Comparison of ENCODE assay signal across 8 cellular contexts in genomic region chr1:224929335-224930237, GRCh38. TPM values are rescaled to one million over a fixed set of nuclear protein-coding genes. Genes with fewer than 3 reads are reported as not detected.
DNase-seq lines count a peak whose midpoint lies in the region; ATAC-seq and TF ChIP-seq lines count a peak whose summit lies in the region.

DNAH14 (plus strand) TSS chr1:224929675; CDS start chr1:224952703, 23,028 bp downstream.

- H3K4me3 ChIP-seq in DND-41 (ENCODE audit: low read depth in 1 of 2, low read length in 2 of 2): peak within 1 kb of the TSS in 1 of 2 experiments; percentile 47; a peak in 2 of 4 replicates
- peak within 1 kb of the TSS; percentile 52 for H3K4me3 ChIP-seq in fibroblast of pulmonary artery (replicated peaks; ENCODE audit: low read depth, low read length)

- peaks cover 23% of the 10 kb centered on the region for H3K27me3 Mint-ChIP-seq in activated CD4-positive, alpha-beta T cell treated with anti-CD3 and anti-CD28 coated beads, Interleukin-2, amount 10 ng/mL, durations not matched to agents 24 days and 14 days
- H3K27me3 Mint-ChIP-seq in natural killer cell treated with Interleukin-12 subunit alpha and Interleukin-12 subunit beta and Interleukin-15 and Interleukin-18, amount 100 ng/mL, for 72 hours: peaks cover 19 to 24% of the 10 kb centered on the region in 2 donors

- H4K20me1 ChIP-seq in DND-41 (ENCODE audit: insufficient read depth, low read length): no peaks in the 10 kb centered on the region

- no peak within 1 kb of the TSS for H3K27ac Mint-ChIP-seq in activated CD4-positive, alpha-beta T cell treated with anti-CD3 and anti-CD28 coated beads, Interleukin-2, amount 10 ng/mL, durations not matched to agents 24 days and 14 days
- H3K27ac Mint-ChIP-seq in natural killer cell treated with Interleukin-12 subunit alpha and Interleukin-12 subunit beta and Interleukin-15 and Interleukin-18, amount 100 ng/mL, for 72 hours: no peak within 1 kb of the TSS

- peak within 1 kb of the TSS; percentile 32; the same call in 1 of the 2 replicates for H3K9ac ChIP-seq in DND-41 (ENCODE audit: low read depth, low read length)

- H3K36me3 Mint-ChIP-seq in activated CD4-positive, alpha-beta T cell treated with anti-CD3 and anti-CD28 coated beads, Interleukin-2, amount 10 ng/mL, durations not matched to agents 24 days and 14 days (ENCODE audit: low read depth): no peaks in the 10 kb centered on the region
- H3K36me3 Mint-ChIP-seq in natural killer cell treated with Interleukin-12 subunit alpha and Interleukin-12 subunit beta and Interleukin-15 and Interleukin-18, amount 100 ng/mL, for 72 hours: peaks cover 29% of the 10 kb centered on the region

- H3K4me1 Mint-ChIP-seq in activated CD4-positive, alpha-beta T cell treated with anti-CD3 and anti-CD28 coated beads, Interleukin-2, amount 10 ng/mL, durations not matched to agents 24 days and 14 days: no peaks in the 10 kb centered on the region
- no peaks in the 10 kb centered on the region for H3K4me1 Mint-ChIP-seq in natural killer cell treated with Interleukin-12 subunit alpha and Interleukin-12 subunit beta and Interleukin-15 and Interleukin-18, amount 100 ng/mL, for 72 hours (ENCODE audit: low read depth in 2 of 2)

- peaks cover 16% of the 10 kb centered on the region for H3K9me3 Mint-ChIP-seq in activated CD4-positive, alpha-beta T cell treated with anti-CD3 and anti-CD28 coated beads, Interleukin-2, amount 10 ng/mL, durations not matched to agents 24 days and 14 days
- H3K9me3 Mint-ChIP-seq in natural killer cell treated with Interleukin-12 subunit alpha and Interleukin-12 subunit beta and Interleukin-15 and Interleukin-18, amount 100 ng/mL, for 72 hours: peaks cover 12% of the 10 kb centered on the region

- no peak for TF ChIP-seq CTCF in DND-41 (IDR thresholded peaks at IDR 0.05; ENCODE audit: borderline replicate concordance, extremely low read depth, low read length, poor library complexity, severe bottlenecking)
- no peak for TF ChIP-seq CTCF in fibroblast of pulmonary artery (IDR thresholded peaks at IDR 0.05; ENCODE audit: low read length, missing control alignments)

- peak; percentile 87 for ATAC-seq in DND-41 (ENCODE audit: insufficient read depth, low read depth)
- ATAC-seq in natural killer cell treated with Interleukin-12 subunit alpha and Interleukin-12 subunit beta and Interleukin-15 and Interleukin-18, amount 100 ng/mL, for 72 hours: peak; percentile 73 to 91
- no peak for ATAC-seq in GM18858 (IDR thresholded peaks at IDR 0.05; ENCODE audit: unreplicated experiment)
- no peak for ATAC-seq in GM18870 (IDR thresholded peaks at IDR 0.05; ENCODE audit: unreplicated experiment)

- H3K36me3 ChIP-seq in DND-41 (ENCODE audit: insufficient read depth, low read length): no peaks in the 10 kb centered on the region

- peaks cover 9% of the 10 kb centered on the region; the same call in 1 of the 2 replicates for H3K4me1 ChIP-seq in DND-41 (ENCODE audit: insufficient read depth, low read length)

- H3K4me2 ChIP-seq in DND-41 (ENCODE audit: insufficient read depth, low read length): peak within 1 kb of the TSS; percentile 56

- peaks cover 21% of the 10 kb centered on the region for H3K9me3 ChIP-seq in DND-41 (ENCODE audit: insufficient read depth, low read length, severe bottlenecking)

- no peak within 1 kb of the TSS for H3K27ac ChIP-seq in DND-41 (ENCODE audit: low read length)

- peak; percentile 41 for DNase-seq in DND-41
- DNase-seq in HCEC 1CT: peak; percentile 84
- DNase-seq in NCI-H2171 (lab: John Stamatoyannopoulos, UW): peak; percentile 62
- DNase-seq in activated CD4-positive, alpha-beta T cell treated with anti-CD3 and anti-CD28 coated beads, Interleukin-2, amount 10 ng/mL, durations not matched to agents 24 days and 14 days: no peak
- peak; percentile 84 for DNase-seq in fibroblast of pulmonary artery (ENCODE audit: low read depth)
- DNase-seq in natural killer cell treated with Interleukin-12 subunit alpha and Interleukin-12 subunit beta and Interleukin-15 and Interleukin-18, amount 100 ng/mL, for 72 hours (ENCODE audit: low spot score): peak; percentile 71

- H3K79me2 ChIP-seq in DND-41 (ENCODE audit: insufficient read depth, low read length): no peaks in the 10 kb centered on the region

- peak within 1 kb of the TSS; percentile 44 for H2AFZ ChIP-seq in DND-41 (ENCODE audit: low read depth, low read length)

- H3K4me3 Mint-ChIP-seq in activated CD4-positive, alpha-beta T cell treated with anti-CD3 and anti-CD28 coated beads, Interleukin-2, amount 10 ng/mL, durations not matched to agents 24 days and 14 days: peak within 1 kb of the TSS; percentile 30
- no peak within 1 kb of the TSS for H3K4me3 Mint-ChIP-seq in natural killer cell treated with Interleukin-12 subunit alpha and Interleukin-12 subunit beta and Interleukin-15 and Interleukin-18, amount 100 ng/mL, for 72 hours

- intact Hi-C loops in activated CD4-positive, alpha-beta T cell treated with anti-CD3 and anti-CD28 coated beads, Interleukin-2, amount 10 ng/mL, durations not matched to agents 24 days and 14 days (cut with micrococcal nuclease): loop anchor here (10.0 kb wide), 1 partner anchor 775 kb away; no protein-coding TSS in a partner anchor

- peaks cover 23% of the 10 kb centered on the region for H3K27me3 ChIP-seq in DND-41 (ENCODE audit: insufficient read depth, low read length, poor library complexity)

RNA-seq across cellular contexts. Expression of gene DNAH14, which starts in this region (rescaled TPM):
- total RNA-seq in activated CD4-positive, alpha-beta T cell treated with anti-CD3 and anti-CD28 coated beads, Interleukin-2, amount 10 ng/mL, durations not matched to agents 24 days and 14 days: 0.57 TPM in 1 of 2 replicates, not detected in the other
- 1 to 10 TPM; 1.4 to 1.7 TPM for total RNA-seq in natural killer cell treated with Interleukin-12 subunit alpha and Interleukin-12 subunit beta and Interleukin-15 and Interleukin-18, amount 100 ng/mL, for 72 hours

Comparison
In these comparisons a context has a peak if more than half of its experiments do, and no peak if none do; other contexts are left out.
1. ATAC-seq: peak in DND-41 (single experiment) and natural killer cell treated with Interleukin-12 subunit alpha and Interleukin-12 subunit beta and Interleukin-15 and Interleukin-18, amount 100 ng/mL, for 72 hours (2 of 2); none in GM18858 (single experiment) and GM18870 (single experiment).